Comparison of ENCODE assay signal across 19 cellular contexts in the genomic region with DNA sequence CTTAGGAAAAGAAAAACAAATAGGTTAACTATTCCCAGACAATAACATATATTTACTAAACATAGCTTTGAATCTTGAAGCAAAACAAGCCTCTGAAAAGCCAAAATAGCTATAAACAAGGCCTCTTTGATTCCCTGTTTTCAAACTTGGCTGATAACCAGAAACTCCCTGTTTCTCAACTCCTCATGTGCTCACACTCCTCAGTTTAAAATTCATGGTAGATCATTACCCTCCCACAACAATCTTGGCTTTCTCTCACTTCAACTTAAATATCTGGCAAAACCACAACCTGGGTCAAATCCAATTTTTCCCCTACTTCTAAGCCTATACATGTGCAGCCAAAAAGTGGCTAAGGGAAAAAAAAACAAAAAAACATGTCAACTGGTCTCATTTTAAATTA. TPM values are rescaled to one million over a fixed set of nuclear protein-coding genes. Genes with fewer than 3 reads are reported as not detected.
A peak's percentile ranks its signal among the peaks of the same experiment; 100 is the strongest.
DNase-seq lines count a peak whose midpoint lies in the region; ATAC-seq, FAIRE-seq and TF ChIP-seq lines count a peak whose summit lies in the region.
"Had no signal": no experiment of that assay in that cellular context is flagged by ENCODE, and none has a peak within 500 bp of the region (broad histone marks: within the 10 kb centered on the region; RNA-seq: fewer than 3 reads in every experiment).

No MANE protein-coding gene starts in this region.

- DNase-seq in EL (peak; percentile 7), SK-N-MC (ENCODE audit: low read depth, low spot score) (no peak), pons (ENCODE audit: low spot score) (peak; percentile 86), omental fat pad (ENCODE audit: low spot score) (no peak), RCC 7860 (ENCODE audit: low spot score) (no peak)
- DNase-seq: BE2C, IMR-90, left ventricle myocardium inferior, NCI-H2029 treated with DMSO at 0.1 percent for 48 hours, NCI-H524, pancreas, SIG-M5, trophoblast cell had no signal

- FAIRE-seq in endometrium (lab: Jason Lieb, UNC) (peak; percentile 97), RCC 7860 (lab: Jason Lieb, UNC) (no peak)
- FAIRE-seq: frontal cortex, pancreas had no signal

- TF ChIP-seq CTCF in omental fat pad (IDR thresholded peaks at IDR 0.05), result no peak

- no peak overlapping the region for H3K4me3 ChIP-seq in SK-N-MC
- H3K4me3 ChIP-seq: GM23338, left ventricle myocardium inferior, pancreas, smooth muscle cell had no signal

- H3K9ac ChIP-seq in SK-N-MC (ENCODE audit: insufficient read length), result no peak overlapping the region

- peak overlapping the region; percentile 15; the same call in 1 of the 2 replicates for H3K27ac ChIP-seq in SK-N-MC
- H3K27ac ChIP-seq: left ventricle myocardium inferior, pancreas had no signal

- no peak for ATAC-seq in GM21576 (IDR thresholded peaks at IDR 0.05; ENCODE audit: unreplicated experiment)
- ATAC-seq in omental fat pad (ENCODE audit: low FRiP score), result no peak
- ATAC-seq: activated naive CD4-positive, alpha-beta T cell treated with anti-CD3 and anti-CD28 coated beads, Interleukin-2, amount 50 U/mL, for 72 hours; GM23338; pancreas had no signal

- H3K9me3 ChIP-seq in SK-N-MC (ENCODE audit: low read depth, low read length), result no peaks in the 10 kb centered on the region
- H3K9me3 ChIP-seq: BE2C, left ventricle myocardium inferior, pancreas had no signal

- peaks cover 56% of the 10 kb centered on the region for H3K36me3 ChIP-seq in SK-N-MC (ENCODE audit: insufficient read depth, low read length)
- H3K36me3 ChIP-seq: BE2C had no signal

RNA-seq across cellular contexts. Expression of a gene that starts 15.6 kb away (rescaled TPM):
- 100 to 1,000 TPM in 2 of 4 donors, 10 to 100 TPM in 2; 66.8 to 136 (median 100.0) TPM for total RNA-seq in omental fat pad

Comparison
In these comparisons a context has a peak if more than half of its experiments do, and no peak if none do; other contexts are left out.
1. DNase-seq: peak in EL (single experiment) and pons (single experiment); none in SK-N-MC (single experiment), omental fat pad (single experiment) and RCC 7860 (single experiment).